13 cellular contexts compared by ENCODE assay signal in the genomic region with DNA sequence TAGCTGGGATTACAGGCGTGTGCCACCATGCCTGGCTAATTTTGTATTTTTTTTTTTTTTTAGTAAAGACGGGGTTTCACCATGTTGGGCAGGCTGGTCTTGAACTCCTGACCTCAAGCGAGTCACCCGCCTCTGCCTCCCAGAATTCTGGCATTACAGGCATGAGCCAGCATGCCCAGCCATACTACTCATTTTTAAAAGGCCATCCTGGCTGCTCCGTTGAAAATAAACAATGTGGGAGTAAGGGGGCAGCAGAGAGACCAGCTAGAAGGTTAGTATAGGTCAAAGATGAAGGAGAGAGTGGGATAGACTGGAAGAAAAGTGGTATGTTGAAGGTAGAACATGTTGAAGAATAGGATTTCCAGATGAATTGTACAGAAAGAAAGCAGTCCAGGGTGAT. TPM values are rescaled to one million over a fixed set of nuclear protein-coding genes. Genes with fewer than 3 reads are reported as not detected.
A peak's percentile ranks its signal among the peaks of the same experiment; 100 is the strongest.
DNase-seq lines count a peak whose midpoint lies in the region; ATAC-seq and TF ChIP-seq lines count a peak whose summit lies in the region.
"Had no signal": no experiment of that assay in that cellular context is flagged by ENCODE, and none has a peak within 500 bp of the region (broad histone marks: within the 10 kb centered on the region; RNA-seq: fewer than 3 reads in every experiment).

No MANE protein-coding gene starts in this region.

- no peaks in the 10 kb centered on the region for H4K20me1 ChIP-seq in OCI-LY1 (ENCODE audit: insufficient read depth, low read length)
- H4K20me1 ChIP-seq: BLaER1 treated with 17β-estradiol and CSF1 and Interleukin-3, amounts not matched to agents 10 nM and 100 nM had no signal

- H3K79me2 ChIP-seq in OCI-LY1 (ENCODE audit: insufficient read depth, low read length) = no peaks in the 10 kb centered on the region

- no peaks in the 10 kb centered on the region for H3K9me2 ChIP-seq in OCI-LY1 (ENCODE audit: low read depth, low read length)

- H3K27me3 ChIP-seq in cardiac muscle cell (no peaks in the 10 kb centered on the region), OCI-LY1 (ENCODE audit: insufficient read depth, low read length) (no peaks in the 10 kb centered on the region)
- H3K27me3 ChIP-seq: BLaER1 treated with 17β-estradiol and CSF1 and Interleukin-3, amounts not matched to agents 10 nM and 100 nM; tibial artery had no signal

- ATAC-seq in HG03460 (IDR thresholded peaks at IDR 0.05; ENCODE audit: unreplicated experiment) = no peak
- ATAC-seq: activated T-cell treated with anti-CD3 and anti-CD28 coated beads, Interleukin-2, amount 50 U/mL, for 72 hours had no signal

- intact Hi-C loops in cardiac septum (cut with DNase I) = no loop called here

- H3K9me3 ChIP-seq in cardiac muscle cell (ENCODE audit: low read depth) (no peaks in the 10 kb centered on the region), OCI-LY1 (ENCODE audit: low read length) (no peaks in the 10 kb centered on the region)
- H3K9me3 ChIP-seq: BLaER1 treated with 17β-estradiol and CSF1 and Interleukin-3, amounts not matched to agents 10 nM and 100 nM; tibial artery had no signal

- DNase-seq in cardiac muscle cell (ENCODE audit: low read depth in 1 of 2, low spot score in 1 of 2) (peak; percentile 40 to 42), cardiac septum (ENCODE audit: low spot score) (no peak), epithelial cell of proximal tubule (ENCODE audit: low read depth) (peak; percentile 15), stromal cell of bone marrow (ENCODE audit: low read depth) (peak; percentile 44), foreskin melanocyte (no peak), DMS114 treated with DMSO at 0.1 percent for 48 hours (lab: John Stamatoyannopoulos, UW; ENCODE audit: unreplicated experiment) (no peak)
- DNase-seq: activated T-cell treated with anti-CD3 and anti-CD28 coated beads, Interleukin-2, amount 50 U/mL, for 72 hours; MM.1S; T-helper 1 cell; tibial artery had no signal

- no peak overlapping the region for H2AFZ ChIP-seq in OCI-LY1 (ENCODE audit: low read length)

- TF ChIP-seq CTCF in cardiac muscle cell (IDR thresholded peaks at IDR 0.05; ENCODE audit: low read depth, low read length) (peak; percentile 21), OCI-LY1 (IDR thresholded peaks at IDR 0.05; ENCODE audit: low read length) (peak; percentile 15; the same call in 1 of the 2 replicates), epithelial cell of proximal tubule (conservative IDR thresholded peaks at IDR 0.05; ENCODE audit: low read depth, low read length) (peak; percentile 44)

- H3K27ac ChIP-seq in cardiac muscle cell = no peak overlapping the region
- no peak overlapping the region for H3K27ac ChIP-seq in OCI-LY1 (ENCODE audit: low read depth, low read length, poor library complexity, severe bottlenecking)
- H3K27ac ChIP-seq: BLaER1 treated with 17β-estradiol and CSF1 and Interleukin-3, amounts not matched to agents 10 nM and 100 nM; tibial artery had no signal

- no peak overlapping the region for H3K4me3 ChIP-seq in cardiac muscle cell
- H3K4me3 ChIP-seq in OCI-LY1 (ENCODE audit: low read depth, low read length, poor library complexity, severe bottlenecking) = no peak overlapping the region
- H3K4me3 ChIP-seq in epithelial cell of proximal tubule (ENCODE audit: low read depth, low read length) = no peak overlapping the region
- H3K4me3 ChIP-seq: BLaER1 treated with 17β-estradiol and CSF1 and Interleukin-3, amounts not matched to agents 10 nM and 100 nM; tibial artery had no signal

- H3K4me1 ChIP-seq in cardiac muscle cell (ENCODE audit: low read depth) (no peaks in the 10 kb centered on the region), OCI-LY1 (ENCODE audit: insufficient read depth, low read length, severe bottlenecking) (no peaks in the 10 kb centered on the region)
- H3K4me1 ChIP-seq: BLaER1 treated with 17β-estradiol and CSF1 and Interleukin-3, amounts not matched to agents 10 nM and 100 nM; tibial artery had no signal

- no peak overlapping the region for H3K4me2 ChIP-seq in OCI-LY1 (ENCODE audit: low read length)
- H3K4me2 ChIP-seq: BLaER1 treated with 17β-estradiol and CSF1 and Interleukin-3, amounts not matched to agents 10 nM and 100 nM had no signal

- no peak overlapping the region for H3K9ac ChIP-seq in OCI-LY1 (ENCODE audit: low read length)
- H3K9ac ChIP-seq: BLaER1 treated with 17β-estradiol and CSF1 and Interleukin-3, amounts not matched to agents 10 nM and 100 nM had no signal

- no peaks in the 10 kb centered on the region for H3F3A ChIP-seq in OCI-LY1 (ENCODE audit: insufficient read depth, low read length)

- H3K36me3 ChIP-seq in cardiac muscle cell (no peaks in the 10 kb centered on the region), OCI-LY1 (ENCODE audit: insufficient read depth, low read length) (no peaks in the 10 kb centered on the region)
- H3K36me3 ChIP-seq: BLaER1 treated with 17β-estradiol and CSF1 and Interleukin-3, amounts not matched to agents 10 nM and 100 nM; tibial artery had no signal

RNA-seq across cellular contexts. Expression of a gene that starts 17.6 kb away (rescaled TPM):
- total RNA-seq in cardiac muscle cell = 13.6 and 18.8 TPM in 2 replicates
- 13.1 and 30.1 TPM in 2 replicates for polyA plus RNA-seq in cardiac muscle cell
- 17.4 TPM for total RNA-seq in cardiac septum
- total RNA-seq in epithelial cell of proximal tubule = 23.5 and 35.0 TPM in 2 replicates

RNA-seq across cellular contexts. Expression of a gene that starts 51.6 kb away (rescaled TPM):
- total RNA-seq in cardiac muscle cell (84.2 and 89.3 TPM in 2 replicates), cardiac septum (22.6 TPM), epithelial cell of proximal tubule (62.7 and 64.2 TPM in 2 replicates)
- 52.4 and 66.1 TPM in 2 replicates for polyA plus RNA-seq in cardiac muscle cell

Comparison
In these comparisons a context has a peak if more than half of its experiments do, and no peak if none do; other contexts are left out.
1. DNase-seq: peak in cardiac muscle cell (2 of 2), epithelial cell of proximal tubule (single experiment) and stromal cell of bone marrow (single experiment); none in cardiac septum (single experiment), foreskin melanocyte (single experiment) and DMS114 treated with DMSO at 0.1 percent for 48 hours (single experiment).
2. Peak in every context shown above with its lines, with median percentiles within 50 percentile points of each other: CTCF ChIP-seq.